Comparison of ENCODE assay signal across 1 cellular context in genomic region chr9:110006657-110007056, GRCh38.
TF ChIP-seq lines count a peak whose summit lies in the region.

No MANE protein-coding gene starts in this region.

TF ChIP-seq in GM23338, 12 proteins besides CTCF, POLR2A, EP300 and RAD21 (continued from another document):
- TF ChIP-seq, protein P1, sequence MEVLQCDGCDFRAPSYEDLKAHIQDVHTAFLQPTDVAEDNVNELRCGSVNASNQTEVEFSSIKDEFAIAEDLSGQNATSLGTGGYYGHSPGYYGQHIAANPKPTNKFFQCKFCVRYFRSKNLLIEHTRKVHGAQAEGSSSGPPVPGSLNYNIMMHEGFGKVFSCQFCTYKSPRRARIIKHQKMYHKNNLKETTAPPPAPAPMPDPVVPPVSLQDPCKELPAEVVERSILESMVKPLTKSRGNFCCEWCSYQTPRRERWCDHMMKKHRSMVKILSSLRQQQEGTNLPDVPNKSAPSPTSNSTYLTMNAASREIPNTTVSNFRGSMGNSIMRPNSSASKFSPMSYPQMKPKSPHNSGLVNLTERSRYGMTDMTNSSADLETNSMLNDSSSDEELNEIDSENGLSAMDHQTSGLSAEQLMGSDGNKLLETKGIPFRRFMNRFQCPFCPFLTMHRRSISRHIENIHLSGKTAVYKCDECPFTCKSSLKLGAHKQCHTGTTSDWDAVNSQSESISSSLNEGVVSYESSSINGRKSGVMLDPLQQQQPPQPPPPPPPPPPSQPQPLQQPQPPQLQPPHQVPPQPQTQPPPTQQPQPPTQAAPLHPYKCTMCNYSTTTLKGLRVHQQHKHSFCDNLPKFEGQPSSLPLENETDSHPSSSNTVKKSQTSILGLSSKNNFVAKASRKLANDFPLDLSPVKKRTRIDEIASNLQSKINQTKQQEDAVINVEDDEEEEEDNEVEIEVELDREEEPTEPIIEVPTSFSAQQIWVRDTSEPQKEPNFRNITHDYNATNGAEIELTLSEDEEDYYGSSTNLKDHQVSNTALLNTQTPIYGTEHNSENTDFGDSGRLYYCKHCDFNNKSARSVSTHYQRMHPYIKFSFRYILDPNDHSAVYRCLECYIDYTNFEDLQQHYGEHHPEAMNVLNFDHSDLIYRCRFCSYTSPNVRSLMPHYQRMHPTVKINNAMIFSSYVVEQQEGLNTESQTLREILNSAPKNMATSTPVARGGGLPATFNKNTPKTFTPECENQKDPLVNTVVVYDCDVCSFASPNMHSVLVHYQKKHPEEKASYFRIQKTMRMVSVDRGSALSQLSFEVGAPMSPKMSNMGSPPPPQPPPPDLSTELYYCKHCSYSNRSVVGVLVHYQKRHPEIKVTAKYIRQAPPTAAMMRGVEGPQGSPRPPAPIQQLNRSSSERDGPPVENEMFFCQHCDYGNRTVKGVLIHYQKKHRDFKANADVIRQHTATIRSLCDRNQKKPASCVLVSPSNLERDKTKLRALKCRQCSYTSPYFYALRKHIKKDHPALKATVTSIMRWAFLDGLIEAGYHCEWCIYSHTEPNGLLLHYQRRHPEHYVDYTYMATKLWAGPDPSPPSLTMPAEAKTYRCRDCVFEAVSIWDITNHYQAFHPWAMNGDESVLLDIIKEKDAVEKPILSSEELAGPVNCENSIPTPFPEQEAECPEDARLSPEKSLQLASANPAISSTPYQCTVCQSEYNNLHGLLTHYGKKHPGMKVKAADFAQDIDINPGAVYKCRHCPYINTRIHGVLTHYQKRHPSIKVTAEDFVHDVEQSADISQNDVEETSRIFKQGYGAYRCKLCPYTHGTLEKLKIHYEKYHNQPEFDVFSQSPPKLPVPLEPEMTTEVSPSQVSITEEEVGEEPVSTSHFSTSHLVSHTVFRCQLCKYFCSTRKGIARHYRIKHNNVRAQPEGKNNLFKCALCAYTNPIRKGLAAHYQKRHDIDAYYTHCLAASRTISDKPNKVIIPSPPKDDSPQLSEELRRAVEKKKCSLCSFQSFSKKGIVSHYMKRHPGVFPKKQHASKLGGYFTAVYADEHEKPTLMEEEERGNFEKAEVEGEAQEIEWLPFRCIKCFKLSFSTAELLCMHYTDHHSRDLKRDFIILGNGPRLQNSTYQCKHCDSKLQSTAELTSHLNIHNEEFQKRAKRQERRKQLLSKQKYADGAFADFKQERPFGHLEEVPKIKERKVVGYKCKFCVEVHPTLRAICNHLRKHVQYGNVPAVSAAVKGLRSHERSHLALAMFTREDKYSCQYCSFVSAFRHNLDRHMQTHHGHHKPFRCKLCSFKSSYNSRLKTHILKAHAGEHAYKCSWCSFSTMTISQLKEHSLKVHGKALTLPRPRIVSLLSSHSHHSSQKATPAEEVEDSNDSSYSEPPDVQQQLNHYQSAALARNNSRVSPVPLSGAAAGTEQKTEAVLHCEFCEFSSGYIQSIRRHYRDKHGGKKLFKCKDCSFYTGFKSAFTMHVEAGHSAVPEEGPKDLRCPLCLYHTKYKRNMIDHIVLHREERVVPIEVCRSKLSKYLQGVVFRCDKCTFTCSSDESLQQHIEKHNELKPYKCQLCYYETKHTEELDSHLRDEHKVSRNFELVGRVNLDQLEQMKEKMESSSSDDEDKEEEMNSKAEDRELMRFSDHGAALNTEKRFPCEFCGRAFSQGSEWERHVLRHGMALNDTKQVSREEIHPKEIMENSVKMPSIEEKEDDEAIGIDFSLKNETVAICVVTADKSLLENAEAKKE (CRISPR knock-in tag; IDR thresholded peaks at IDR 0.05): no peak
- TF ChIP-seq ZNF331 (CRISPR knock-in tag; IDR thresholded peaks at IDR 0.05; ENCODE audit: low read depth): no peak
- TF ChIP-seq EZH2phosphoT487 (IDR thresholded peaks at IDR 0.05; ENCODE audit: unreplicated experiment): no peak
- TF ChIP-seq NANOG (IDR thresholded peaks at IDR 0.05; ENCODE audit: borderline replicate concordance): no peak
- TF ChIP-seq POLR2AphosphoS5 (IDR thresholded peaks at IDR 0.05; ENCODE audit: low read depth): no peak
- no peak for TF ChIP-seq JUNB (IDR thresholded peaks at IDR 0.05; ENCODE audit: unreplicated experiment)
- no peak for TF ChIP-seq ZNF114 (CRISPR knock-in tag; IDR thresholded peaks at IDR 0.05)
- TF ChIP-seq REST (IDR thresholded peaks at IDR 0.05; ENCODE audit: unreplicated experiment): no peak
- TF ChIP-seq STAT1 (IDR thresholded peaks at IDR 0.05; ENCODE audit: unreplicated experiment): no peak
- TF ChIP-seq EZH2 (IDR thresholded peaks at IDR 0.05; ENCODE audit: low read depth, unreplicated experiment): no peak
